ENCODE assay signal across 21 cellular contexts in genomic region chr16:49716268-49716667, GRCh38.
"Had no signal": no experiment of that assay in that cellular context is flagged by ENCODE, and none has a peak within 500 bp of the region (broad histone marks: within the 10 kb centered on the region; RNA-seq: fewer than 3 reads in every experiment).

No MANE protein-coding gene starts in this region.

- H3K27me3 Mint-ChIP-seq: naive thymus-derived CD8-positive, alpha-beta T cell; progenitor cell of endocrine pancreas; stimulated activated naive B cell treated with anti-CD40 and anti-IgM and Interleukin-4, amounts not matched to agents 10 μg/mL and 1 μg/mL and 100 μg/mL, for 72 hours; stimulated activated naive CD8-positive, alpha-beta T cell treated with anti-CD3 and anti-CD28 coated beads, Interleukin-15, Interleukin-2, amounts not matched to agents 100 ng/mL and 50 ng/mL, for 24 hours had no signal

- H3K4me3 ChIP-seq: dorsolateral prefrontal cortex, lower lobe of right lung, right atrium auricular region, skin epidermis, spleen, thoracic aorta, tibial nerve, upper lobe of right lung, uterus had no signal

- H3K9ac ChIP-seq: parathyroid adenoma had no signal

- H3K36me3 Mint-ChIP-seq: naive thymus-derived CD8-positive, alpha-beta T cell; stimulated activated naive B cell treated with anti-CD40 and anti-IgM and Interleukin-4, amounts not matched to agents 10 μg/mL and 1 μg/mL and 100 μg/mL, for 72 hours had no signal

- H3K27ac ChIP-seq: dorsolateral prefrontal cortex, epithelial cell of prostate, foreskin keratinocyte, lower lobe of right lung, parathyroid adenoma, right atrium auricular region, skin epidermis, spleen, thoracic aorta, tibial nerve, upper lobe of right lung, uterus had no signal

- H3K4me1 ChIP-seq: foreskin keratinocyte, lower lobe of right lung, parathyroid adenoma, spleen, upper lobe of right lung, uterus had no signal

- H3K9me3 ChIP-seq: lower lobe of right lung, right atrium auricular region, spleen, thoracic aorta, tibial nerve, upper lobe of right lung, uterus had no signal

- ATAC-seq: foreskin keratinocyte; left ventricle myocardium superior; lower lobe of right lung; naive thymus-derived CD8-positive, alpha-beta T cell; stimulated activated naive B cell treated with anti-CD40 and anti-IgM and Interleukin-4, amounts not matched to agents 10 μg/mL and 1 μg/mL and 100 μg/mL, for 72 hours; upper lobe of right lung had no signal

- H3K9me3 Mint-ChIP-seq: naive thymus-derived CD8-positive, alpha-beta T cell; stimulated activated naive B cell treated with anti-CD40 and anti-IgM and Interleukin-4, amounts not matched to agents 10 μg/mL and 1 μg/mL and 100 μg/mL, for 72 hours; stimulated activated naive CD8-positive, alpha-beta T cell treated with anti-CD3 and anti-CD28 coated beads, Interleukin-15, Interleukin-2, amounts not matched to agents 100 ng/mL and 50 ng/mL, for 24 hours had no signal

- H3K79me2 ChIP-seq: parathyroid adenoma had no signal

- H3K27ac Mint-ChIP-seq: naive thymus-derived CD8-positive, alpha-beta T cell; progenitor cell of endocrine pancreas; stimulated activated naive B cell treated with anti-CD40 and anti-IgM and Interleukin-4, amounts not matched to agents 10 μg/mL and 1 μg/mL and 100 μg/mL, for 72 hours; stimulated activated naive CD8-positive, alpha-beta T cell treated with anti-CD3 and anti-CD28 coated beads, Interleukin-15, Interleukin-2, amounts not matched to agents 100 ng/mL and 50 ng/mL, for 24 hours had no signal

- FAIRE-seq: colon, keratinocyte had no signal

- H3K4me3 Mint-ChIP-seq: naive thymus-derived CD8-positive, alpha-beta T cell; stimulated activated naive B cell treated with anti-CD40 and anti-IgM and Interleukin-4, amounts not matched to agents 10 μg/mL and 1 μg/mL and 100 μg/mL, for 72 hours; stimulated activated naive CD8-positive, alpha-beta T cell treated with anti-CD3 and anti-CD28 coated beads, Interleukin-15, Interleukin-2, amounts not matched to agents 100 ng/mL and 50 ng/mL, for 24 hours had no signal

- H2AFZ ChIP-seq: parathyroid adenoma had no signal

- H3K4me1 Mint-ChIP-seq: naive thymus-derived CD8-positive, alpha-beta T cell; stimulated activated naive B cell treated with anti-CD40 and anti-IgM and Interleukin-4, amounts not matched to agents 10 μg/mL and 1 μg/mL and 100 μg/mL, for 72 hours had no signal

- H3K27me3 ChIP-seq: dorsolateral prefrontal cortex, foreskin keratinocyte, right atrium auricular region, spleen, tibial nerve, upper lobe of right lung, uterus had no signal

- H3K36me3 ChIP-seq: lower lobe of right lung, right atrium auricular region, spleen, thoracic aorta, tibial nerve, upper lobe of right lung, uterus had no signal

- DNase-seq: dorsolateral prefrontal cortex; effector CD4-positive, alpha-beta T cell; foreskin keratinocyte; left ventricle myocardium superior; lower lobe of right lung; naive thymus-derived CD8-positive, alpha-beta T cell; spleen; stimulated activated CD4-positive, alpha-beta T cell treated with anti-CD3 and anti-CD28 coated beads, Interleukin-4, amount 100 ng/mL, for 4 hours; stimulated activated naive B cell treated with anti-CD40 and anti-IgM and Interleukin-4, amounts not matched to agents 10 μg/mL and 1 μg/mL and 100 μg/mL, for 72 hours; upper lobe of right lung had no signal
